ENCODE assay signal across 12 cellular contexts in genomic region chr19:15515272-15515625, GRCh38. TPM values are rescaled to one million over a fixed set of nuclear protein-coding genes. Genes with fewer than 3 reads are reported as not detected.
DNase-seq lines count a peak whose midpoint lies in the region; ATAC-seq, FAIRE-seq and TF ChIP-seq lines count a peak whose summit lies in the region.
"Not testable (repeated sequence)": the region's sequence is repeated elsewhere in the genome, so short reads cannot be mapped to it uniquely, and the experiment has no call there.
"Had no signal": no experiment of that assay in that cellular context is flagged by ENCODE, and none has a peak within 500 bp of the region (broad histone marks: within the 10 kb centered on the region; RNA-seq: fewer than 3 reads in every experiment).

No MANE protein-coding gene starts in this region.

- not testable (repeated sequence) for H3K9me3 Mint-ChIP-seq in CD8-positive, alpha-beta T cell; T-cell; natural killer cell treated with Interleukin-12 subunit alpha and Interleukin-12 subunit beta and Interleukin-15 and Interleukin-18, amount 100 ng/mL, for 72 hours
- peaks cover 17% of the 10 kb centered on the region for H3K9me3 Mint-ChIP-seq in activated CD4-positive, alpha-beta memory T cell treated with anti-CD3 and anti-CD28 coated beads, Interleukin-2, amount 10 ng/mL, durations not matched to agents 7 days and 5 days
- H3K9me3 Mint-ChIP-seq in activated T-helper 2 cell treated with anti-CD3 and anti-CD28 coated beads, Interferon-gamma antibody, Interleukin-2, Interleukin-4, amounts not matched to agents 10 μg/mL and 5 μg/mL and 100 μg/mL, durations not matched to agents 14 hours and 24 hours and 36 hours: peaks cover 13% of the 10 kb centered on the region
- peaks cover 11% of the 10 kb centered on the region for H3K9me3 Mint-ChIP-seq in activated naive CD8-positive, alpha-beta T cell treated with anti-CD3 and anti-CD28 coated beads, Interleukin-2, amount 50 U/mL, for 24 hours

- peaks cover 27% of the 10 kb centered on the region for H3K4me1 Mint-ChIP-seq in CD8-positive, alpha-beta T cell (ENCODE audit: low read depth)
- H3K4me1 Mint-ChIP-seq in T-cell: peaks cover 13 to 28% (median 27%) of the 10 kb centered on the region in 3 donors
- H3K4me1 Mint-ChIP-seq in activated CD4-positive, alpha-beta memory T cell treated with anti-CD3 and anti-CD28 coated beads, Interleukin-2, amount 10 ng/mL, durations not matched to agents 7 days and 5 days: peaks cover 31% of the 10 kb centered on the region
- H3K4me1 Mint-ChIP-seq in activated T-helper 2 cell treated with anti-CD3 and anti-CD28 coated beads, Interferon-gamma antibody, Interleukin-2, Interleukin-4, amounts not matched to agents 10 μg/mL and 5 μg/mL and 100 μg/mL, durations not matched to agents 14 hours and 24 hours and 36 hours (ENCODE audit: low read depth): peaks cover 17% of the 10 kb centered on the region
- peaks cover 43% of the 10 kb centered on the region for H3K4me1 Mint-ChIP-seq in activated naive CD8-positive, alpha-beta T cell treated with anti-CD3 and anti-CD28 coated beads, Interleukin-2, amount 50 U/mL, for 24 hours
- peaks cover 16 to 19% of the 10 kb centered on the region in 2 donors for H3K4me1 Mint-ChIP-seq in natural killer cell treated with Interleukin-12 subunit alpha and Interleukin-12 subunit beta and Interleukin-15 and Interleukin-18, amount 100 ng/mL, for 72 hours (ENCODE audit: low read depth in 2 of 2)

- peaks cover 20% of the 10 kb centered on the region for H3K4me1 ChIP-seq in CD8-positive, alpha-beta T cell (ENCODE audit: insufficient read depth, low read length)
- H3K4me1 ChIP-seq in kidney (ENCODE audit: control insufficient read depth in 1 of 2, insufficient read depth in 1 of 2, low read depth in 1 of 2, low read length in 2 of 2); upper lobe of left lung: not testable (repeated sequence)

- WGBS in upper lobe of left lung, 2 donors: 89 to 91% methylated on average over 5 to 7 of the region's 7 CpGs

- FAIRE-seq in kidney (lab: Jason Lieb, UNC): not testable (repeated sequence)

- H3K27me3 Mint-ChIP-seq in CD8-positive, alpha-beta T cell (ENCODE audit: low read depth); T-cell; activated T-helper 2 cell treated with anti-CD3 and anti-CD28 coated beads, Interferon-gamma antibody, Interleukin-2, Interleukin-4, amounts not matched to agents 10 μg/mL and 5 μg/mL and 100 μg/mL, durations not matched to agents 14 hours and 24 hours and 36 hours (ENCODE audit: low read depth); activated naive CD8-positive, alpha-beta T cell treated with anti-CD3 and anti-CD28 coated beads, Interleukin-2, amount 50 U/mL, for 24 hours; natural killer cell treated with Interleukin-12 subunit alpha and Interleukin-12 subunit beta and Interleukin-15 and Interleukin-18, amount 100 ng/mL, for 72 hours: not testable (repeated sequence)
- peaks cover 11% of the 10 kb centered on the region for H3K27me3 Mint-ChIP-seq in activated CD4-positive, alpha-beta memory T cell treated with anti-CD3 and anti-CD28 coated beads, Interleukin-2, amount 10 ng/mL, durations not matched to agents 7 days and 5 days

- peaks cover 14% of the 10 kb centered on the region for H3K9me3 ChIP-seq in CD8-positive, alpha-beta T cell (ENCODE audit: low read length)
- not testable (repeated sequence) for H3K9me3 ChIP-seq in kidney (ENCODE audit: control insufficient read depth in 1 of 2, low read length in 2 of 2)
- peaks cover 0 to 13% (median 5%) of the 10 kb centered on the region in 4 donors for H3K9me3 ChIP-seq in upper lobe of left lung

- H3K27ac Mint-ChIP-seq in CD8-positive, alpha-beta T cell: peak overlapping the region; percentile 97
- H3K27ac Mint-ChIP-seq in T-cell: peak overlapping the region; percentile 99
- H3K27ac Mint-ChIP-seq in activated CD4-positive, alpha-beta memory T cell treated with anti-CD3 and anti-CD28 coated beads, Interleukin-2, amount 10 ng/mL, durations not matched to agents 7 days and 5 days: peak overlapping the region; percentile 86
- H3K27ac Mint-ChIP-seq in activated T-helper 2 cell treated with anti-CD3 and anti-CD28 coated beads, Interferon-gamma antibody, Interleukin-2, Interleukin-4, amounts not matched to agents 10 μg/mL and 5 μg/mL and 100 μg/mL, durations not matched to agents 14 hours and 24 hours and 36 hours: peak overlapping the region; percentile 89
- peak overlapping the region; percentile 96 for H3K27ac Mint-ChIP-seq in activated naive CD8-positive, alpha-beta T cell treated with anti-CD3 and anti-CD28 coated beads, Interleukin-2, amount 50 U/mL, for 24 hours
- H3K27ac Mint-ChIP-seq in natural killer cell treated with Interleukin-12 subunit alpha and Interleukin-12 subunit beta and Interleukin-15 and Interleukin-18, amount 100 ng/mL, for 72 hours: peak overlapping the region; percentile 84 to 89

- H3K36me3 Mint-ChIP-seq in CD8-positive, alpha-beta T cell; T-cell; activated T-helper 2 cell treated with anti-CD3 and anti-CD28 coated beads, Interferon-gamma antibody, Interleukin-2, Interleukin-4, amounts not matched to agents 10 μg/mL and 5 μg/mL and 100 μg/mL, durations not matched to agents 14 hours and 24 hours and 36 hours (ENCODE audit: low read depth); natural killer cell treated with Interleukin-12 subunit alpha and Interleukin-12 subunit beta and Interleukin-15 and Interleukin-18, amount 100 ng/mL, for 72 hours: not testable (repeated sequence)
- peaks cover 16% of the 10 kb centered on the region for H3K36me3 Mint-ChIP-seq in activated CD4-positive, alpha-beta memory T cell treated with anti-CD3 and anti-CD28 coated beads, Interleukin-2, amount 10 ng/mL, durations not matched to agents 7 days and 5 days (ENCODE audit: low read depth)
- H3K36me3 Mint-ChIP-seq in activated naive CD8-positive, alpha-beta T cell treated with anti-CD3 and anti-CD28 coated beads, Interleukin-2, amount 50 U/mL, for 24 hours (ENCODE audit: low read depth): peaks cover 17% of the 10 kb centered on the region

- not testable (repeated sequence) for ATAC-seq in CD8-positive, alpha-beta T cell; activated naive CD8-positive, alpha-beta T cell treated with anti-CD3 and anti-CD28 coated beads, Interleukin-2, amount 50 U/mL, for 24 hours; upper lobe of left lung (ENCODE audit: low FRiP score in 2 of 2)
- ATAC-seq in T-cell (replicated peaks in 1 of 4): peak in 2 of 4 experiments; percentile 16 to 22
- ATAC-seq in natural killer cell treated with Interleukin-12 subunit alpha and Interleukin-12 subunit beta and Interleukin-15 and Interleukin-18, amount 100 ng/mL, for 72 hours: peak in 1 of 2 donors; percentile 46

- peak overlapping the region; percentile 35 for H3K4me3 ChIP-seq in CD8-positive, alpha-beta T cell (ENCODE audit: low read depth, low read length)
- H3K4me3 ChIP-seq in kidney (ENCODE audit: low read length in 2 of 2); upper lobe of left lung: not testable (repeated sequence)

- CTCF ChIA-PET in CD8-positive, alpha-beta T cell (lab: Charles Lee): interaction anchor here (1.0 kb wide), 1 partner anchor 17 kb away, joined by 4 read pairs; no protein-coding TSS in a partner anchor
- CTCF ChIA-PET in T-cell (lab: Charles Lee): interaction anchor here in 1 of 2 donors (0.5 to 0.6 kb wide), 3 partner anchors 39 to 339 kb away, joined by 3 to 4 read pairs (median 3); no protein-coding TSS in a partner anchor
- CTCF ChIA-PET in activated CD4-positive, alpha-beta memory T cell treated with anti-CD3 and anti-CD28 coated beads, Interleukin-2, amount 10 ng/mL, durations not matched to agents 7 days and 5 days (lab: Charles Lee): interaction anchor here (1.2 to 2.1 kb wide), 5 partner anchors 40 to 96 kb away, joined by 3 to 11 read pairs (median 6); partner anchors contain the start of gene AKAP8L

- peak overlapping the region; percentile 65 for H3K27ac ChIP-seq in CD8-positive, alpha-beta T cell (ENCODE audit: low read depth, low read length)
- H3K27ac ChIP-seq in kidney (ENCODE audit: low read depth in 2 of 2, low read length in 2 of 2): not testable (repeated sequence)
- peak overlapping the region in 3 of 4 donors; percentile 24 to 57 (median 54) for H3K27ac ChIP-seq in upper lobe of left lung

- H3K4me3 Mint-ChIP-seq in CD8-positive, alpha-beta T cell: peak overlapping the region; percentile 82
- peak overlapping the region; percentile 67 to 73 (median 70) for H3K4me3 Mint-ChIP-seq in T-cell
- peak overlapping the region; percentile 54 for H3K4me3 Mint-ChIP-seq in activated CD4-positive, alpha-beta memory T cell treated with anti-CD3 and anti-CD28 coated beads, Interleukin-2, amount 10 ng/mL, durations not matched to agents 7 days and 5 days
- not testable (repeated sequence) for H3K4me3 Mint-ChIP-seq in activated T-helper 2 cell treated with anti-CD3 and anti-CD28 coated beads, Interferon-gamma antibody, Interleukin-2, Interleukin-4, amounts not matched to agents 10 μg/mL and 5 μg/mL and 100 μg/mL, durations not matched to agents 14 hours and 24 hours and 36 hours (ENCODE audit: low read depth)
- peak overlapping the region; percentile 63 for H3K4me3 Mint-ChIP-seq in activated naive CD8-positive, alpha-beta T cell treated with anti-CD3 and anti-CD28 coated beads, Interleukin-2, amount 50 U/mL, for 24 hours
- peak overlapping the region; percentile 74 for H3K4me3 Mint-ChIP-seq in natural killer cell treated with Interleukin-12 subunit alpha and Interleukin-12 subunit beta and Interleukin-15 and Interleukin-18, amount 100 ng/mL, for 72 hours

- H3K36me3 ChIP-seq in CD8-positive, alpha-beta T cell (ENCODE audit: insufficient read depth, low read length); kidney (ENCODE audit: control insufficient read depth in 1 of 2, insufficient read depth in 2 of 2, low read length in 2 of 2); upper lobe of left lung: not testable (repeated sequence)

- not testable (repeated sequence) for H3K27me3 ChIP-seq in CD8-positive, alpha-beta T cell (ENCODE audit: insufficient read depth, low read length); upper lobe of left lung

- DNase-seq in CD8-positive, alpha-beta T cell; T-cell; activated CD4-positive, alpha-beta memory T cell treated with anti-CD3 and anti-CD28 coated beads, Interleukin-2, amount 10 ng/mL, durations not matched to agents 7 days and 5 days; activated T-helper 2 cell treated with anti-CD3 and anti-CD28 coated beads, Interferon-gamma antibody, Interleukin-2, Interleukin-4, amounts not matched to agents 10 μg/mL and 5 μg/mL and 100 μg/mL, durations not matched to agents 14 hours and 24 hours and 36 hours (ENCODE audit: low spot score); activated naive CD8-positive, alpha-beta T cell treated with anti-CD3 and anti-CD28 coated beads, Interleukin-2, amount 50 U/mL, for 24 hours; natural killer cell treated with Interleukin-12 subunit alpha and Interleukin-12 subunit beta and Interleukin-15 and Interleukin-18, amount 100 ng/mL, for 72 hours (ENCODE audit: low spot score); upper lobe of left lung: not testable (repeated sequence)
- peak; percentile 36 for DNase-seq in kidney

- not testable (repeated sequence) for TF ChIP-seq POLR2A in upper lobe of left lung (IDR thresholded peaks at IDR 0.05)

- POLR2A ChIA-PET in CD8-positive, alpha-beta T cell (lab: Charles Lee): interaction anchor here (0.7 to 1.8 kb wide), 6 partner anchors 9 to 96 kb away, joined by 3 to 8 read pairs (median 4); partner anchors contain the start of genes AKAP8L and WIZ
- POLR2A ChIA-PET in T-cell (lab: Charles Lee): interaction anchor here in 1 of 2 donors (0.6 kb wide), 1 partner anchor 129 kb away, joined by 3 read pairs; no protein-coding TSS in a partner anchor
- POLR2A ChIA-PET in activated CD4-positive, alpha-beta memory T cell treated with anti-CD3 and anti-CD28 coated beads, Interleukin-2, amount 10 ng/mL, durations not matched to agents 7 days and 5 days (lab: Charles Lee): interaction anchor here (0.9 to 3.5 kb wide), 11 partner anchors 11 to 136 kb away, joined by 3 to 22 read pairs (median 4); partner anchors contain the start of genes AKAP8, AKAP8L and RASAL3

- not testable (repeated sequence) for TF ChIP-seq CTCF in CD8-positive, alpha-beta T cell (IDR thresholded peaks at IDR 0.05); kidney (IDR thresholded peaks at IDR 0.05; ENCODE audit: borderline replicate concordance, extremely low read depth, insufficient read depth); upper lobe of left lung (IDR thresholded peaks at IDR 0.05)

- TF ChIP-seq EP300 in upper lobe of left lung (IDR thresholded peaks at IDR 0.05): not testable (repeated sequence)

- H3K9ac ChIP-seq in kidney (ENCODE audit: low read length in 2 of 2): not testable (repeated sequence)

- intact Hi-C loops in CD8-positive, alpha-beta T cell (cut with DNase I, micrococcal nuclease): loop anchor here (2.0 kb wide), 3 partner anchors 36 to 50 kb away; partner anchors contain the start of gene RASAL3 (in 1 of the 2)
- intact Hi-C loops in activated T-helper 2 cell treated with anti-CD3 and anti-CD28 coated beads, Interferon-gamma antibody, Interleukin-2, Interleukin-4, amounts not matched to agents 10 μg/mL and 5 μg/mL and 100 μg/mL, durations not matched to agents 14 hours and 24 hours and 36 hours (cut with micrococcal nuclease): loop anchor here (5.0 kb wide), 1 partner anchor 37 kb away; no protein-coding TSS in a partner anchor
- intact Hi-C loops in kidney (cut with DNase I): not testable (repeated sequence)

RNA-seq across cellular contexts. Expression of gene CYP4F22, which starts 6.9 kb away (rescaled TPM):
- total RNA-seq in CD8-positive, alpha-beta T cell: under 1 TPM; 0.36 to 0.46 TPM
- total RNA-seq in T-cell: 1 to 10 TPM in 3 of 5 donors, under 1 TPM in 2; 0.73 to 1.6 (median 1.3) TPM
- total RNA-seq in activated CD4-positive, alpha-beta memory T cell treated with anti-CD3 and anti-CD28 coated beads, Interleukin-2, amount 10 ng/mL, durations not matched to agents 7 days and 5 days: 1 to 10 TPM; 1.4 TPM
- total RNA-seq in activated T-helper 2 cell treated with anti-CD3 and anti-CD28 coated beads, Interferon-gamma antibody, Interleukin-2, Interleukin-4, amounts not matched to agents 10 μg/mL and 5 μg/mL and 100 μg/mL, durations not matched to agents 14 hours and 24 hours and 36 hours: 0.14 TPM in 2 replicates
- 0.09 TPM for total RNA-seq in kidney
- polyA plus RNA-seq in kidney (ENCODE audit: insufficient read depth, low read depth, low replicate concordance): not detected
- under 1 TPM; 0.24 to 0.86 TPM for total RNA-seq in natural killer cell treated with Interleukin-12 subunit alpha and Interleukin-12 subunit beta and Interleukin-15 and Interleukin-18, amount 100 ng/mL, for 72 hours
- 1 to 10 TPM in 1 of 6 donors, under 1 TPM in 4, not detected in 1; 0.11 to 3.1 (median 0.20) TPM for total RNA-seq in upper lobe of left lung
- total RNA-seq: Calu3, GM12878, H7, HFFc6 had no signal
- polyA plus RNA-seq: GM12878 had no signal

RNA-seq across cellular contexts. Expression of gene PGLYRP2, which starts 35.9 kb away (rescaled TPM):
- total RNA-seq in CD8-positive, alpha-beta T cell: not detected
- 1 to 10 TPM in 1 of 5 donors, under 1 TPM in 4; 0.13 to 1.3 (median 0.72) TPM for total RNA-seq in T-cell
- under 1 TPM; 0.08 to 0.10 TPM for total RNA-seq in activated CD4-positive, alpha-beta memory T cell treated with anti-CD3 and anti-CD28 coated beads, Interleukin-2, amount 10 ng/mL, durations not matched to agents 7 days and 5 days
- not detected in 2 replicates for total RNA-seq in activated T-helper 2 cell treated with anti-CD3 and anti-CD28 coated beads, Interferon-gamma antibody, Interleukin-2, Interleukin-4, amounts not matched to agents 10 μg/mL and 5 μg/mL and 100 μg/mL, durations not matched to agents 14 hours and 24 hours and 36 hours
- not detected for total RNA-seq in kidney
- not detected for polyA plus RNA-seq in kidney (ENCODE audit: insufficient read depth, low read depth, low replicate concordance)
- not detected for total RNA-seq in natural killer cell treated with Interleukin-12 subunit alpha and Interleukin-12 subunit beta and Interleukin-15 and Interleukin-18, amount 100 ng/mL, for 72 hours
- not detected for total RNA-seq in upper lobe of left lung
- total RNA-seq: Calu3, H7, HFFc6 had no signal

RNA-seq across cellular contexts. Expression of gene RASAL3, which starts 50.9 kb away (rescaled TPM):
- 10 to 100 TPM; 80.0 to 83.1 TPM for total RNA-seq in CD8-positive, alpha-beta T cell
- 100 to 1,000 TPM; 166 to 296 (median 284) TPM for total RNA-seq in T-cell
- total RNA-seq in activated CD4-positive, alpha-beta memory T cell treated with anti-CD3 and anti-CD28 coated beads, Interleukin-2, amount 10 ng/mL, durations not matched to agents 7 days and 5 days: 100 to 1,000 TPM; 174 to 179 TPM
- total RNA-seq in activated T-helper 2 cell treated with anti-CD3 and anti-CD28 coated beads, Interferon-gamma antibody, Interleukin-2, Interleukin-4, amounts not matched to agents 10 μg/mL and 5 μg/mL and 100 μg/mL, durations not matched to agents 14 hours and 24 hours and 36 hours: 107 TPM in 2 replicates
- 12.1 TPM for total RNA-seq in kidney
- 1.5 TPM for polyA plus RNA-seq in kidney (ENCODE audit: insufficient read depth, low read depth, low replicate concordance)
- total RNA-seq in natural killer cell treated with Interleukin-12 subunit alpha and Interleukin-12 subunit beta and Interleukin-15 and Interleukin-18, amount 100 ng/mL, for 72 hours: 100 to 1,000 TPM; 129 to 158 TPM
- 10 to 100 TPM in 5 of 6 donors, 1 to 10 TPM in 1; 7.1 to 48.2 (median 16.7) TPM for total RNA-seq in upper lobe of left lung
- total RNA-seq: Calu3, H7, HFFc6 had no signal
